25 cellular contexts compared by ENCODE assay signal in the genomic region with DNA sequence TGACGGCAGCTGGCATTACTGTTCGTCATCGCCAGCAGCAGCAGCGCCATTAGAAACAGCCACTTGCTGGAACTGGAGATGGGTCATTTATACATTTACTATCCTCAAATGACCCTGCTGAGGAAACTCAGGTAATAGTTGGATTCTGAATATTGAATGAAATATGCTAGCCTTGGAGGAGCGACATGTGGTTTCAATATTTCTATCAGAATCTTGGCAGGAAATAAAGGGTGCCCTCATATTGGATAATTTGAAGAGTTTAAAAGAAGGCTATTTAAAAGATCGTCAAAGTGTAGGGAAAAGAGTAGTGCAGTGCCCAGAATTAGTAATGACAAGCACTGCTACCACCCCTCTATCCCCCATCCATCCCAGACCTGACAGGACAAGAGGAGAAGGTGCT.
"Had no signal": no experiment of that assay in that cellular context is flagged by ENCODE, and none has a peak within 500 bp of the region (broad histone marks: within the 10 kb centered on the region; RNA-seq: fewer than 3 reads in every experiment).

No MANE protein-coding gene starts in this region.

- H3K27ac ChIP-seq: colonic mucosa, epithelial cell of prostate, foreskin keratinocyte, gastroesophageal sphincter, heart left ventricle, hepatocyte, prostate gland, right atrium auricular region, skin epidermis, spleen, testis, tibial nerve, upper lobe of left lung had no signal

- H3K4me3 Mint-ChIP-seq: dendritic cell treated with granulocyte-macrophage colony-stimulating factor and Interleukin-4, amounts not matched to agents 40 ng/mL and 50 ng/mL, for 4 days; endodermal cell; memory B cell; natural killer cell; neural crest cell; stimulated activated memory B cell treated with anti-CD40 and anti-IgM and Interleukin-4, amounts not matched to agents 10 μg/mL and 1 μg/mL and 100 μg/mL, for 72 hours had no signal

- H3K36me3 Mint-ChIP-seq: memory B cell; natural killer cell; stimulated activated memory B cell treated with anti-CD40 and anti-IgM and Interleukin-4, amounts not matched to agents 10 μg/mL and 1 μg/mL and 100 μg/mL, for 72 hours had no signal

- H3K27me3 Mint-ChIP-seq: stimulated activated memory B cell treated with anti-CD40 and anti-IgM and Interleukin-4, amounts not matched to agents 10 μg/mL and 1 μg/mL and 100 μg/mL, for 72 hours had no signal

- H3K27me3 ChIP-seq: colonic mucosa, foreskin keratinocyte, gastroesophageal sphincter, heart left ventricle, hepatocyte, right atrium auricular region, spleen, testis, tibial nerve, upper lobe of left lung had no signal

- H3K4me1 Mint-ChIP-seq: memory B cell; natural killer cell; neural crest cell; stimulated activated memory B cell treated with anti-CD40 and anti-IgM and Interleukin-4, amounts not matched to agents 10 μg/mL and 1 μg/mL and 100 μg/mL, for 72 hours had no signal

- H3K4me2 ChIP-seq: hepatocyte had no signal

- H3K4me1 ChIP-seq: colonic mucosa, gastroesophageal sphincter, prostate gland, right atrium auricular region, spleen, testis, tibial nerve, upper lobe of left lung had no signal

- H3K79me2 ChIP-seq: hepatocyte had no signal

- H2AFZ ChIP-seq: hepatocyte had no signal

- H3K9me3 Mint-ChIP-seq: dendritic cell treated with granulocyte-macrophage colony-stimulating factor and Interleukin-4, amounts not matched to agents 40 ng/mL and 50 ng/mL, for 4 days; endodermal cell; memory B cell; natural killer cell; neural crest cell; stimulated activated memory B cell treated with anti-CD40 and anti-IgM and Interleukin-4, amounts not matched to agents 10 μg/mL and 1 μg/mL and 100 μg/mL, for 72 hours had no signal

- H3K36me3 ChIP-seq: colonic mucosa, gastroesophageal sphincter, heart left ventricle, prostate gland, right atrium auricular region, spleen, tibial nerve, upper lobe of left lung had no signal

- H3K4me3 ChIP-seq: colonic mucosa, gastroesophageal sphincter, heart left ventricle, hepatocyte, lung, prostate gland, right atrium auricular region, skin epidermis, spleen, testis, tibial nerve, upper lobe of left lung had no signal

- H3K27ac Mint-ChIP-seq: endodermal cell; memory B cell; natural killer cell; stimulated activated memory B cell treated with anti-CD40 and anti-IgM and Interleukin-4, amounts not matched to agents 10 μg/mL and 1 μg/mL and 100 μg/mL, for 72 hours had no signal

- DNase-seq: colonic mucosa; effector CD8-positive, alpha-beta T cell; foreskin keratinocyte; heart left ventricle; kidney; natural killer cell; spleen; stimulated activated CD4-positive, alpha-beta T cell treated with anti-CD3 and anti-CD28 coated beads, Interleukin-4, amount 100 ng/mL, for 4 hours; stimulated activated naive CD8-positive, alpha-beta T cell treated with anti-CD3 and anti-CD28 coated beads, Interleukin-15, Interleukin-2, amounts not matched to agents 100 U/mL and 50 U/mL, for 24 hours; substantia nigra; testis had no signal

- ATAC-seq: foreskin keratinocyte; gastroesophageal sphincter; natural killer cell; stimulated activated memory B cell treated with anti-CD40 and anti-IgM and Interleukin-4, amounts not matched to agents 10 μg/mL and 1 μg/mL and 100 μg/mL, for 72 hours; stimulated activated naive CD8-positive, alpha-beta T cell treated with anti-CD3 and anti-CD28 coated beads, Interleukin-15, Interleukin-2, amounts not matched to agents 100 U/mL and 50 U/mL, for 24 hours had no signal

- H3K9me3 ChIP-seq: colonic mucosa, gastroesophageal sphincter, heart left ventricle, prostate gland, right atrium auricular region, spleen, testis, tibial nerve, upper lobe of left lung had no signal
